8 cellular contexts compared by ENCODE assay signal in genomic region chr5:93583525-93583798, GRCh38. TPM values are rescaled to one million over a fixed set of nuclear protein-coding genes. Genes with fewer than 3 reads are reported as not detected.
DNase-seq lines count a peak whose midpoint lies in the region; ATAC-seq and TF ChIP-seq lines count a peak whose summit lies in the region.
"Had no signal": no experiment of that assay in that cellular context is flagged by ENCODE, and none has a peak within 500 bp of the region (broad histone marks: within the 10 kb centered on the region; RNA-seq: fewer than 3 reads in every experiment).

No MANE protein-coding gene starts in this region.

- H3K4me3 ChIP-seq in GM12865 (ENCODE audit: low read depth, low read length) (peak overlapping the region; percentile 29; the same call in 1 of the 2 replicates), OCI-LY3 (ENCODE audit: low read length) (peak overlapping the region; percentile 88), esophagus (ENCODE audit: low read depth in 1 of 2, low read length in 2 of 2) (peak overlapping the region; percentile 67 to 69), sigmoid colon (peak overlapping the region; percentile 39 to 63 (median 58))

- H2AFZ ChIP-seq in OCI-LY3 (ENCODE audit: low read depth, low read length), result no peak overlapping the region

- H3K4me1 ChIP-seq in OCI-LY3 (ENCODE audit: low read length), result peaks cover 6% of the 10 kb centered on the region; the same call in 1 of the 2 replicates
- H3K4me1 ChIP-seq in esophagus (ENCODE audit: control insufficient read depth in 2 of 2, insufficient read depth in 2 of 2, low read length in 1 of 2), result peaks cover 5 to 10% of the 10 kb centered on the region in 2 donors
- H3K4me1 ChIP-seq in sigmoid colon, result peaks cover 0 to 52% (median 48%) of the 10 kb centered on the region in 4 donors

- no peak for DNase-seq in GM12865 (ENCODE audit: low read depth)
- DNase-seq in sigmoid colon, result no peak
- DNase-seq: stimulated activated CD8-positive, alpha-beta memory T cell treated with anti-CD3 and anti-CD28 coated beads, Interleukin-4, amount 100 ng/mL, for 48 hours had no signal

- WGBS in esophagus, 2 donors, result 4 to 10% methylated on average over 6 of the region's 6 CpGs
- 3 to 7% methylated on average over 6 of the region's 6 CpGs for WGBS in sigmoid colon, 2 donors

- H3K9ac ChIP-seq in OCI-LY3 (ENCODE audit: low read length), result peak overlapping the region; percentile 63

- TF ChIP-seq CTCF in GM12865 (IDR thresholded peaks at IDR 0.05; ENCODE audit: insufficient read depth, low read depth, low read length, missing control alignments) (no peak), OCI-LY3 (IDR thresholded peaks at IDR 0.05; ENCODE audit: low read depth, low read length) (no peak), sigmoid colon (IDR thresholded peaks at IDR 0.05) (no peak)

- TF ChIP-seq EP300 in sigmoid colon (IDR thresholded peaks at IDR 0.05), result no peak

- H4K20me1 ChIP-seq in OCI-LY3 (ENCODE audit: insufficient read depth, low read length), result no peaks in the 10 kb centered on the region

- H3K4me2 ChIP-seq in OCI-LY3 (ENCODE audit: low read length), result peak overlapping the region; percentile 94

- H3K79me2 ChIP-seq in OCI-LY3 (ENCODE audit: low read length), result no peaks in the 10 kb centered on the region

- ATAC-seq in HG03135 (IDR thresholded peaks at IDR 0.05; ENCODE audit: unreplicated experiment), result no peak
- no peak for ATAC-seq in GM21737 (IDR thresholded peaks at IDR 0.05; ENCODE audit: unreplicated experiment)
- ATAC-seq in HG02840 (IDR thresholded peaks at IDR 0.05; ENCODE audit: low FRiP score, unreplicated experiment), result no peak

- no peaks in the 10 kb centered on the region for H3K36me3 ChIP-seq in OCI-LY3 (replicated peaks; ENCODE audit: low read depth, low read length)
- H3K36me3 ChIP-seq in esophagus (ENCODE audit: control insufficient read depth in 2 of 2, insufficient read depth in 2 of 2, low read length in 1 of 2), result peaks cover 0 to 4% of the 10 kb centered on the region in 2 donors
- H3K36me3 ChIP-seq in sigmoid colon, result no peaks in the 10 kb centered on the region

- intact Hi-C loops in sigmoid colon (cut with DNase I), result loop anchor here (5.0 to 10.0 kb wide), 3 partner anchors 39 to 531 kb away; a partner anchor contains a TSS

- TF ChIP-seq POLR2A in sigmoid colon (IDR thresholded peaks at IDR 0.05), result no peak

- peak overlapping the region; percentile 14; the same call in 1 of the 2 replicates for H3K27ac ChIP-seq in OCI-LY3 (ENCODE audit: low read length)
- H3K27ac ChIP-seq in esophagus (ENCODE audit: low read depth in 2 of 2, low read length in 1 of 2), result peak overlapping the region in 1 of 2 donors; percentile 68
- peak overlapping the region; percentile 66 to 90 (median 73) for H3K27ac ChIP-seq in sigmoid colon

- H3K27me3 ChIP-seq in OCI-LY3 (ENCODE audit: low read depth, low read length) (0 out of 2 replicates have a peak, but pooled peaks cover 3% of the 10 kb centered on the region), esophagus (ENCODE audit: control insufficient read depth in 1 of 2, insufficient read depth in 2 of 2, low read length in 2 of 2) (peaks cover 5 to 15% of the 10 kb centered on the region in 2 donors), sigmoid colon (peaks cover 9 to 92% (median 51%) of the 10 kb centered on the region in 3 donors)

- H3K9me3 ChIP-seq in OCI-LY3 (ENCODE audit: insufficient read depth, low read length) (no peaks in the 10 kb centered on the region), esophagus (ENCODE audit: control insufficient read depth in 2 of 2, insufficient read depth in 1 of 2, low read depth in 1 of 2, low read length in 1 of 2) (peaks cover 0 to 9% of the 10 kb centered on the region in 2 donors), sigmoid colon (no peaks in the 10 kb centered on the region)

RNA-seq across cellular contexts. Expression of gene NR2F1, which starts 0.4 kb away (rescaled TPM):
- polyA plus RNA-seq in esophagus, result 1 to 10 TPM; 2.2 to 9.5 TPM
- total RNA-seq in sigmoid colon, result 10 to 100 TPM; 16.3 to 24.1 (median 17.5) TPM
- 1 to 10 TPM; 1.4 to 8.4 (median 7.6) TPM for polyA plus RNA-seq in sigmoid colon

RNA-seq across cellular contexts. Expression of gene NR2F1-AS1, which starts 2.4 kb away (rescaled TPM):
- polyA plus RNA-seq in esophagus (1 to 10 TPM; 3.2 to 3.4 TPM), sigmoid colon (1 to 10 TPM; 1.4 to 9.0 (median 3.2) TPM)
- total RNA-seq in sigmoid colon, result 10 to 100 TPM in 1 of 4 donors, 1 to 10 TPM in 3; 6.7 to 15.2 (median 9.1) TPM

Comparison
In these comparisons a context has a peak if more than half of its experiments do, and no peak if none do; other contexts are left out.
1. H3K4me3 ChIP-seq: peak in every context shown above with its lines; median percentile 88 in OCI-LY3; 68 in esophagus; 58 in sigmoid colon; 29 in GM12865.